In genomic region chr15:65049418-65049840, GRCh38 we compare ENCODE assay signal across 9 cellular contexts. TPM values are rescaled to one million over a fixed set of nuclear protein-coding genes. Genes with fewer than 3 reads are reported as not detected.
DNase-seq lines count a peak whose midpoint lies in the region; ATAC-seq and TF ChIP-seq lines count a peak whose summit lies in the region.
"Had no signal": no experiment of that assay in that cellular context is flagged by ENCODE, and none has a peak within 500 bp of the region (broad histone marks: within the 10 kb centered on the region; RNA-seq: fewer than 3 reads in every experiment).

No MANE protein-coding gene starts in this region.

- H3K4me1 ChIP-seq in CD4-positive, alpha-beta memory T cell (ENCODE audit: insufficient read depth, low read length), result peaks cover 13% of the 10 kb centered on the region
- H3K4me1 ChIP-seq in HUES64 (ENCODE audit: insufficient read depth, low read length) (no peaks in the 10 kb centered on the region), esophagus muscularis mucosa (peaks cover 14 to 47% (median 36%) of the 10 kb centered on the region in 4 donors)

- no peaks in the 10 kb centered on the region for H3K36me3 ChIP-seq in CD4-positive, alpha-beta memory T cell (ENCODE audit: insufficient read depth, low read length)
- H3K36me3 ChIP-seq in HUES64 (ENCODE audit: insufficient read depth, low read length) (no peaks in the 10 kb centered on the region), esophagus muscularis mucosa (peaks cover 7 to 33% (median 20%) of the 10 kb centered on the region in 4 donors)

- POLR2A ChIA-PET in CD4-positive, alpha-beta memory T cell (lab: Charles Lee; ENCODE audit: partially characterized antibody), result no interaction called here

- H3K36me3 Mint-ChIP-seq in CD4-positive, alpha-beta memory T cell, result no peaks in the 10 kb centered on the region
- H3K36me3 Mint-ChIP-seq in activated T-cell treated with anti-CD3 and anti-CD28 coated beads, Interleukin-2, amount 50 U/mL, for 4 hours (ENCODE audit: insufficient read depth), result no peaks in the 10 kb centered on the region

- H3K27ac ChIP-seq in CD4-positive, alpha-beta memory T cell (ENCODE audit: low read depth, low read length), result no peak overlapping the region
- H3K27ac ChIP-seq in HUES64 (ENCODE audit: low read depth, low read length), result no peak overlapping the region
- H3K27ac ChIP-seq in esophagus muscularis mucosa (replicated peaks in 1 of 4), result peak overlapping the region; percentile 36 to 72 (median 56)

- peak overlapping the region in 6 of 7 donors; percentile 10 to 79 (median 74) for H3K27ac Mint-ChIP-seq in CD4-positive, alpha-beta memory T cell

- 9% methylated on average over 19 of the region's 19 CpGs for WGBS in HUES64
- 20% methylated on average over 7 of the region's 19 CpGs for WGBS in esophagus muscularis mucosa

- H3K27me3 Mint-ChIP-seq in CD4-positive, alpha-beta memory T cell, result peaks cover 0 to 4% of the 10 kb centered on the region in 2 donors
- no peaks in the 10 kb centered on the region for H3K27me3 Mint-ChIP-seq in activated T-cell treated with anti-CD3 and anti-CD28 coated beads, Interleukin-2, amount 50 U/mL, for 4 hours (ENCODE audit: low read depth)

- CTCF ChIA-PET in CD4-positive, alpha-beta memory T cell (lab: Charles Lee; ENCODE audit: partially characterized antibody), result no interaction called here

- intact Hi-C loops in CD4-positive, alpha-beta memory T cell (cut with micrococcal nuclease), result no loop called here
- intact Hi-C loops in esophagus muscularis mucosa (cut with DNase I), result no loop called here

- ATAC-seq in GM21423 (IDR thresholded peaks at IDR 0.05; ENCODE audit: unreplicated experiment), result peak; percentile 81
- ATAC-seq in activated T-cell treated with anti-CD3 and anti-CD28 coated beads, Interleukin-2, amount 50 U/mL, for 4 hours, result peak; percentile 98

- TF ChIP-seq CTCF in esophagus muscularis mucosa (IDR thresholded peaks at IDR 0.05), result no peak

- H3K4me1 Mint-ChIP-seq in CD4-positive, alpha-beta memory T cell, result peaks cover 4 to 16% (median 10%) of the 10 kb centered on the region in 4 donors
- peaks cover 17% of the 10 kb centered on the region for H3K4me1 Mint-ChIP-seq in activated T-cell treated with anti-CD3 and anti-CD28 coated beads, Interleukin-2, amount 50 U/mL, for 4 hours (ENCODE audit: low read depth)

- no peak for TF ChIP-seq POLR2A in esophagus muscularis mucosa (IDR thresholded peaks at IDR 0.05; ENCODE audit: low read depth)

- no peak overlapping the region for H3K9ac ChIP-seq in HUES64 (ENCODE audit: low read depth, low read length)

- H3K4me3 ChIP-seq in CD4-positive, alpha-beta memory T cell (ENCODE audit: low read length in 2 of 2), result peak overlapping the region; percentile 11 to 19
- H3K4me3 ChIP-seq in HUES64 (ENCODE audit: low read length) (peak overlapping the region; percentile 28), esophagus muscularis mucosa (peak overlapping the region; percentile 21 to 47 (median 30))

- peak; percentile 80 to 90 (median 83) for DNase-seq in CD4-positive, alpha-beta memory T cell
- peak; percentile 83 for DNase-seq in OCI-M1 (lab: John Stamatoyannopoulos, UW)
- peak; percentile 88 for DNase-seq in activated T-cell treated with anti-CD3 and anti-CD28 coated beads, Interleukin-2, amount 50 U/mL, for 4 hours
- DNase-seq in esophagus muscularis mucosa (ENCODE audit: extremely low spot score), result no peak
- peak; percentile 96 for DNase-seq in myocyte (ENCODE audit: low read depth)
- peak; percentile 94 for DNase-seq in stimulated activated CD8-positive, alpha-beta memory T cell treated with anti-CD3 and anti-CD28 coated beads, Interleukin-4, amount 100 ng/mL, for 48 hours

- no peak for TF ChIP-seq EP300 in esophagus muscularis mucosa (IDR thresholded peaks at IDR 0.05)

- H3K9me3 ChIP-seq in CD4-positive, alpha-beta memory T cell (ENCODE audit: control insufficient read depth in 1 of 2, low read length in 2 of 2), result no peaks in the 10 kb centered on the region
- H3K9me3 ChIP-seq in HUES64 (ENCODE audit: insufficient read depth, low read depth, low read length) (no peaks in the 10 kb centered on the region), esophagus muscularis mucosa (no peaks in the 10 kb centered on the region)

- no peaks in the 10 kb centered on the region for H3K9me3 Mint-ChIP-seq in CD4-positive, alpha-beta memory T cell
- H3K9me3 Mint-ChIP-seq in activated T-cell treated with anti-CD3 and anti-CD28 coated beads, Interleukin-2, amount 50 U/mL, for 4 hours, result no peaks in the 10 kb centered on the region

- no peaks in the 10 kb centered on the region for H3K27me3 ChIP-seq in CD4-positive, alpha-beta memory T cell (ENCODE audit: insufficient read depth, low read length)
- no peaks in the 10 kb centered on the region for H3K27me3 ChIP-seq in HUES64 (ENCODE audit: insufficient read depth, low read length)
- H3K27me3 ChIP-seq in esophagus muscularis mucosa, result no peaks in the 10 kb centered on the region

- H3K4me3 Mint-ChIP-seq in CD4-positive, alpha-beta memory T cell, result peak overlapping the region; percentile 64 to 88 (median 75)
- H3K4me3 Mint-ChIP-seq in activated T-cell treated with anti-CD3 and anti-CD28 coated beads, Interleukin-2, amount 50 U/mL, for 4 hours, result peak overlapping the region; percentile 64

RNA-seq across cellular contexts. Expression of gene SLC51B, which starts 4.2 kb away (rescaled TPM):
- total RNA-seq in CD4-positive, alpha-beta memory T cell, result not detected
- polyA plus RNA-seq in CD4-positive, alpha-beta memory T cell, result not detected
- polyA plus RNA-seq in HUES64 (2013, experiment 1 of 2), result not detected
- polyA plus RNA-seq in HUES64 (2013, experiment 2 of 2), result not detected
- total RNA-seq in activated T-cell treated with anti-CD3 and anti-CD28 coated beads, Interleukin-2, amount 50 U/mL, for 4 hours, result not detected
- total RNA-seq in esophagus muscularis mucosa (not detected), myocyte (0.26 TPM in 1 of 2 replicates, not detected in the other)
- not detected for polyA plus RNA-seq in myocyte (2012)
- total RNA-seq: HT1080 had no signal

RNA-seq across cellular contexts. Expression of gene RASL12, which starts 18.4 kb away (rescaled TPM):
- total RNA-seq in CD4-positive, alpha-beta memory T cell, result not detected
- not detected for polyA plus RNA-seq in CD4-positive, alpha-beta memory T cell
- 8.9 TPM for polyA plus RNA-seq in HUES64 (2013, experiment 1 of 2)
- polyA plus RNA-seq in HUES64 (2013, experiment 2 of 2), result 10.0 TPM
- total RNA-seq in activated T-cell treated with anti-CD3 and anti-CD28 coated beads, Interleukin-2, amount 50 U/mL, for 4 hours, result not detected
- total RNA-seq in esophagus muscularis mucosa (100 to 1,000 TPM; 123 to 216 (median 198) TPM), myocyte (0.94 TPM in 1 of 2 replicates, not detected in the other)
- polyA plus RNA-seq in myocyte (2012), result 0.05 TPM
- total RNA-seq: HT1080 had no signal

RNA-seq across cellular contexts. Expression of gene MTFMT, which starts 20.0 kb away (rescaled TPM):
- total RNA-seq in CD4-positive, alpha-beta memory T cell, result 10 to 100 TPM; 15.2 to 18.3 TPM
- 10 to 100 TPM; 19.7 to 22.6 TPM for polyA plus RNA-seq in CD4-positive, alpha-beta memory T cell
- 10.7 TPM for polyA plus RNA-seq in HUES64 (2013, experiment 1 of 2)
- polyA plus RNA-seq in HUES64 (2013, experiment 2 of 2), result 12.8 TPM
- 10 to 100 TPM; 12.6 to 25.2 (median 16.4) TPM for total RNA-seq in activated T-cell treated with anti-CD3 and anti-CD28 coated beads, Interleukin-2, amount 50 U/mL, for 4 hours
- 10 to 100 TPM; 26.3 to 29.9 (median 29.4) TPM for total RNA-seq in esophagus muscularis mucosa
- 24.8 and 30.2 TPM in 2 replicates for total RNA-seq in myocyte
- polyA plus RNA-seq in myocyte (2012), result 9.9 TPM

RNA-seq across cellular contexts. Expression of gene KBTBD13, which starts 27.1 kb away (rescaled TPM):
- total RNA-seq in CD4-positive, alpha-beta memory T cell, result not detected
- not detected for polyA plus RNA-seq in CD4-positive, alpha-beta memory T cell
- polyA plus RNA-seq in HUES64 (2013, experiment 1 of 2), result not detected
- not detected for polyA plus RNA-seq in HUES64 (2013, experiment 2 of 2)
- not detected for total RNA-seq in activated T-cell treated with anti-CD3 and anti-CD28 coated beads, Interleukin-2, amount 50 U/mL, for 4 hours
- total RNA-seq in esophagus muscularis mucosa, result under 1 TPM in 1 of 4 donors, not detected in 3; 0.17 TPM
- total RNA-seq in myocyte, result 0.13 TPM in 1 of 2 replicates, not detected in the other
- polyA plus RNA-seq in myocyte (2012), result 0.03 TPM
- total RNA-seq: HT1080 had no signal

RNA-seq across cellular contexts. Expression of gene SPG21, which starts 59.7 kb away (rescaled TPM):
- total RNA-seq in CD4-positive, alpha-beta memory T cell, result 10 to 100 TPM; 57.2 to 61.1 TPM
- 100 to 1,000 TPM; 128 to 179 TPM for polyA plus RNA-seq in CD4-positive, alpha-beta memory T cell
- polyA plus RNA-seq in HUES64 (2013, experiment 1 of 2), result 63.1 TPM
- polyA plus RNA-seq in HUES64 (2013, experiment 2 of 2), result 75.1 TPM
- 10 to 100 TPM; 69.8 to 80.9 (median 72.7) TPM for total RNA-seq in activated T-cell treated with anti-CD3 and anti-CD28 coated beads, Interleukin-2, amount 50 U/mL, for 4 hours
- total RNA-seq in esophagus muscularis mucosa (10 to 100 TPM; 83.5 to 96.7 (median 90.8) TPM), myocyte (127 and 141 TPM in 2 replicates)
- 90.8 TPM for polyA plus RNA-seq in myocyte (2012)

Comparison
In these comparisons a context has a peak if more than half of its experiments do, and no peak if none do; other contexts are left out.
1. H3K27ac ChIP-seq: peak in esophagus muscularis mucosa (4 of 4); none in CD4-positive, alpha-beta memory T cell (single experiment) and HUES64 (single experiment).
2. RNA of gene RASL12, which starts 18.4 kb away (total RNA-seq): 123 to 216 TPM in esophagus muscularis mucosa; 0.94 TPM in myocyte, not detected in CD4-positive, alpha-beta memory T cell and not detected in activated T-cell treated with anti-CD3 and anti-CD28 coated beads, Interleukin-2, amount 50 U/mL, for 4 hours; every median in the first group is over 10 times any median in the second.
3. Peak in every context shown above with its lines, with median percentiles within 50 percentile points of each other: H3K4me3 ChIP-seq.